10 cellular contexts compared by ENCODE assay signal in the genomic region with DNA sequence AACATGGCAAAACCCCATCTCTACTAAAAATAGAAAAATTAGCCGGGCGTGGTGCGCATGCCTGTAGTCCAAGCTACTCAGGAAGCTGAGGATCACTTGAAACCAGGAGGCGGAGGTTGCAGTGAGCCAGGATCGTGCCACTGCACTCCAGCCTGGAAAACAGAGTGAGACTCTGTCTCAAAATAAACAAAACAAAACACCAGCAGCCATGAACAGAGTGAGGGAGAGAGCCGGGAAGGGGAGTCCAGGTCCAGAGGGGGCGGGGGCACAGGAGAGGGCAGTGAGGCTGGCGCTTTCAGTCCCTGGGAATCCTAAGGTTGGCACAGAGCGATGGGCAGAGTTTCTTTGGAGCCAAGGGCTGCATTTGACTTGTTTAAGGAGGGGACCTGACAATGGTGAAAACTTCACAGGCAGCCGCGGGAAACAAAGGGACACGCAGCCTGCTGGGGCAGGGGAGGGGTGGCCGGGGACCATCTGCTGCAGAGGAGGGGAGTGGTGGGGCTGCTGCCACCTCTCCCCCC.
DNase-seq lines count a peak whose midpoint lies in the region; ATAC-seq and TF ChIP-seq lines count a peak whose summit lies in the region.
"Had no signal": no experiment of that assay in that cellular context is flagged by ENCODE, and none has a peak within 500 bp of the region (broad histone marks: within the 10 kb centered on the region; RNA-seq: fewer than 3 reads in every experiment).

No MANE protein-coding gene starts in this region.

- TF ChIP-seq CTCF in DOHH2 (IDR thresholded peaks at IDR 0.05; ENCODE audit: low read depth, low read length, poor library complexity, severe bottlenecking) (no peak), neutrophil (IDR thresholded peaks at IDR 0.05) (no peak)

- H3K4me1 ChIP-seq in DOHH2 (ENCODE audit: control insufficient read depth, low read length), result peaks cover 68% of the 10 kb centered on the region
- H3K4me1 ChIP-seq in neutrophil (ENCODE audit: control insufficient read depth in 1 of 2, insufficient read depth in 1 of 2, low read depth in 1 of 2, low read length in 1 of 2), result peaks cover 32 to 41% of the 10 kb centered on the region in 2 experiments

- H3F3A ChIP-seq in DOHH2 (ENCODE audit: control insufficient read depth, insufficient read depth), result peaks cover 15% of the 10 kb centered on the region; the same call in 1 of the 2 replicates

- H4K20me1 ChIP-seq in DOHH2 (ENCODE audit: control insufficient read depth, insufficient read depth, low read depth, low read length), result peaks cover 11% of the 10 kb centered on the region; the same call in 1 of the 2 replicates

- intact Hi-C loops in dendritic cell treated with granulocyte-macrophage colony-stimulating factor and Interleukin-4, amounts not matched to agents 40 ng/mL and 50 ng/mL, for 4 days (cut with micrococcal nuclease), result no loop called here

- H3K36me3 Mint-ChIP-seq in dendritic cell treated with granulocyte-macrophage colony-stimulating factor and Interleukin-4, amounts not matched to agents 40 ng/mL and 50 ng/mL, for 4 days (ENCODE audit: low read depth), result peaks cover 67% of the 10 kb centered on the region

- H3K9me3 ChIP-seq in DOHH2 (ENCODE audit: control insufficient read depth, insufficient read depth, low read length) (no peaks in the 10 kb centered on the region), neutrophil (no peaks in the 10 kb centered on the region)
- H3K9me3 ChIP-seq: testis had no signal

- H3K79me2 ChIP-seq in DOHH2 (ENCODE audit: control insufficient read depth, low read length), result peaks cover 83% of the 10 kb centered on the region

- ATAC-seq in GM18498 (IDR thresholded peaks at IDR 0.05; ENCODE audit: unreplicated experiment), result no peak

- H3K27ac ChIP-seq in DOHH2 (ENCODE audit: low read depth, low read length) (peak overlapping the region; percentile 94), neutrophil (peak overlapping the region; percentile 96)
- H3K27ac ChIP-seq: testis had no signal

- H3K27me3 ChIP-seq in DOHH2 (ENCODE audit: control insufficient read depth, low read length), result no peaks in the 10 kb centered on the region
- no peaks in the 10 kb centered on the region for H3K27me3 ChIP-seq in neutrophil
- H3K27me3 ChIP-seq: testis had no signal

- H3K9me2 ChIP-seq in DOHH2 (replicated peaks; ENCODE audit: control insufficient read depth, low read length), result no peaks in the 10 kb centered on the region

- peaks cover 2% of the 10 kb centered on the region for H3K27me3 Mint-ChIP-seq in dendritic cell treated with granulocyte-macrophage colony-stimulating factor and Interleukin-4, amounts not matched to agents 40 ng/mL and 50 ng/mL, for 4 days

- H3K4me2 ChIP-seq in DOHH2 (ENCODE audit: low read length), result peak overlapping the region; percentile 100

- H3K36me3 ChIP-seq in DOHH2 (ENCODE audit: control insufficient read depth, low read length), result peaks cover 75% of the 10 kb centered on the region
- H3K36me3 ChIP-seq in neutrophil, result peaks cover 20% of the 10 kb centered on the region

- peak overlapping the region; percentile 89 for H3K27ac Mint-ChIP-seq in dendritic cell treated with granulocyte-macrophage colony-stimulating factor and Interleukin-4, amounts not matched to agents 40 ng/mL and 50 ng/mL, for 4 days

- peak overlapping the region; percentile 96 for H3K4me3 ChIP-seq in DOHH2 (ENCODE audit: low read length)
- peak overlapping the region; percentile 88 to 89 for H3K4me3 ChIP-seq in neutrophil (ENCODE audit: low read depth in 1 of 2, low read length in 1 of 2)
- H3K4me3 ChIP-seq: testis had no signal

- peaks cover 70% of the 10 kb centered on the region for H3K4me1 Mint-ChIP-seq in dendritic cell treated with granulocyte-macrophage colony-stimulating factor and Interleukin-4, amounts not matched to agents 40 ng/mL and 50 ng/mL, for 4 days (ENCODE audit: low read depth)

- H3K9me3 Mint-ChIP-seq in dendritic cell treated with granulocyte-macrophage colony-stimulating factor and Interleukin-4, amounts not matched to agents 40 ng/mL and 50 ng/mL, for 4 days, result no peaks in the 10 kb centered on the region

- DNase-seq in MV-4-11 (lab: John Stamatoyannopoulos, UW), result peak; percentile 10
- DNase-seq in NCI-H146 (lab: John Stamatoyannopoulos, UW), result no peak
- no peak for DNase-seq in OCI-M2 (lab: John Stamatoyannopoulos, UW; ENCODE audit: unreplicated experiment)
- no peak for DNase-seq in T1000 (lab: John Stamatoyannopoulos, UW)
- DNase-seq: SIG-M5 had no signal

- H3K4me3 Mint-ChIP-seq in dendritic cell treated with granulocyte-macrophage colony-stimulating factor and Interleukin-4, amounts not matched to agents 40 ng/mL and 50 ng/mL, for 4 days, result peak overlapping the region; percentile 94
